ENCODE assay signal across 1 cellular context in genomic region chr19:47267350-47267759, GRCh38.
TF ChIP-seq lines count a peak whose summit lies in the region.

No MANE protein-coding gene starts in this region.

TF ChIP-seq in IMR-90, 13 proteins besides CTCF, POLR2A, EP300 and RAD21:
- no peak for TF ChIP-seq NFE2L2 (IDR thresholded peaks at IDR 0.05; ENCODE audit: low read depth, low read length)
- no peak for TF ChIP-seq CEBPB (IDR thresholded peaks at IDR 0.05; ENCODE audit: low read depth, low read length)
- no peak for TF ChIP-seq ELK1 (IDR thresholded peaks at IDR 0.05; ENCODE audit: borderline replicate concordance, low read depth, low read length)
- no peak for TF ChIP-seq USF2 (IDR thresholded peaks at IDR 0.05; ENCODE audit: low read depth, low read length)
- no peak for TF ChIP-seq FOS (IDR thresholded peaks at IDR 0.05; ENCODE audit: low read depth, low read length)
- no peak for TF ChIP-seq MXI1 (IDR thresholded peaks at IDR 0.05; ENCODE audit: borderline replicate concordance, low read depth, low read length)
- TF ChIP-seq MAFK (IDR thresholded peaks at IDR 0.05; ENCODE audit: low read depth, low read length), result no peak
- no peak for TF ChIP-seq CHD1 (IDR thresholded peaks at IDR 0.05; ENCODE audit: low read depth, low read length)
- no peak for TF ChIP-seq RCOR1 (IDR thresholded peaks at IDR 0.05; ENCODE audit: insufficient replicate concordance, low read length)
- no peak for TF ChIP-seq RFX5 (IDR thresholded peaks at IDR 0.05; ENCODE audit: low read depth, low read length)
- TF ChIP-seq SMC3 (IDR thresholded peaks at IDR 0.05; ENCODE audit: low read depth, low read length), result no peak
- TF ChIP-seq MAZ (IDR thresholded peaks at IDR 0.05; ENCODE audit: borderline replicate concordance, low read depth, low read length), result no peak
- no peak for TF ChIP-seq BHLHE40 (IDR thresholded peaks at IDR 0.05; ENCODE audit: low read depth, low read length)
